Comparison of ENCODE assay signal across 1 cellular context in the genomic region with DNA sequence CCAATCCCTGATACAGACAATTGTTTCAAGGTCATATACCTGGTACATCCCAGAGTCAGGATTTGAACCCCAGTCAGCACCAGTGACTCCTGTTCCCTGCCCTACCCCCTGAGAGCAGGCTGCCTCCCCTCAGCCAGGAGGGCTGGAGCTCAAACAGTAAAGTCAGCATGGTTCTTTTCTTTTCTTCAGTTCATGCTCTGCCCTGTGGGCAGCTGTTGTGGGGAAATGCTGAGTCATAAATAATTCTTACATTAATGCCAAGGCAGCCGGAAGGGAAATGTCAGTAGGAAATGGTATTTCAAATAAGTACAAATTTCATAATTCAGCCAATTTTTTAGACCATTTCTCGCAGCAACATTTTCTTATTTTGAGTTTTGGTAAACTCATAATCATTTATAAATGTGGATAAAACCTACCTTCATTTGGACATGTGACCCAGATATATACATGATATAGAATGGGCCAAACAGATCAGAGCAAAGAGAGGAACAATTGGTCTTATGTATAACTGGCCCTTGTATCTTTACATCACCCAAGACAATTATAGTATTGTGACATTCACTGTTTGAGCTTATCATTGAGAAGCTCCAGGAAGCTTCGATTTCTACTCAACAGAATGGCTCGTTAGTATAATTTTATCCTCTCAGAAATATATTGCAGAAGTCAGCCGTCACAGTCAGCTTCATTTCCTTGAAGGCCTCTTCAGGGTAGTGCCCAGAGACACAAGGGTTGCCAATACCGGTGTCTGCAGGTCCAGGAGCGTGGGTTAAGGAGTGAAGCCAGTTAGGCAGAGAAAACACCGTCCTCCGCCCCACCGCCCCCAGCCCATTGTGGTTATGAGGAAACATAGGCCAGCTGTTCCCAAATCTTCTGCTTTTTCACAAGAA.
TF ChIP-seq lines count a peak whose summit lies in the region.

No MANE protein-coding gene starts in this region.

TF ChIP-seq in HepG2, 621 proteins besides CTCF, POLR2A, EP300 and RAD21:
- TF ChIP-seq KLF6 (CRISPR knock-in tag; IDR thresholded peaks at IDR 0.05) (no peak), MAFF (IDR thresholded peaks at IDR 0.05; ENCODE audit: low read depth, low read length) (peak; percentile 84), NFE2L2 (IDR thresholded peaks at IDR 0.05; ENCODE audit: low read length) (peak; percentile 84), MAFK (conservative IDR thresholded peaks at IDR 0.05 in 1 of 2, IDR thresholded peaks at IDR 0.05 in 1 of 2; ENCODE audit: low read length in 2 of 2) (peak; percentile 89 to 90), NR3C1 (CRISPR knock-in tag; IDR thresholded peaks at IDR 0.05) (no peak), ZNF10 (CRISPR knock-in tag; IDR thresholded peaks at IDR 0.05; ENCODE audit: borderline replicate concordance, low read depth) (no peak), SRY (CRISPR knock-in tag; IDR thresholded peaks at IDR 0.05) (no peak)
- TF ChIP-seq, protein P1, sequence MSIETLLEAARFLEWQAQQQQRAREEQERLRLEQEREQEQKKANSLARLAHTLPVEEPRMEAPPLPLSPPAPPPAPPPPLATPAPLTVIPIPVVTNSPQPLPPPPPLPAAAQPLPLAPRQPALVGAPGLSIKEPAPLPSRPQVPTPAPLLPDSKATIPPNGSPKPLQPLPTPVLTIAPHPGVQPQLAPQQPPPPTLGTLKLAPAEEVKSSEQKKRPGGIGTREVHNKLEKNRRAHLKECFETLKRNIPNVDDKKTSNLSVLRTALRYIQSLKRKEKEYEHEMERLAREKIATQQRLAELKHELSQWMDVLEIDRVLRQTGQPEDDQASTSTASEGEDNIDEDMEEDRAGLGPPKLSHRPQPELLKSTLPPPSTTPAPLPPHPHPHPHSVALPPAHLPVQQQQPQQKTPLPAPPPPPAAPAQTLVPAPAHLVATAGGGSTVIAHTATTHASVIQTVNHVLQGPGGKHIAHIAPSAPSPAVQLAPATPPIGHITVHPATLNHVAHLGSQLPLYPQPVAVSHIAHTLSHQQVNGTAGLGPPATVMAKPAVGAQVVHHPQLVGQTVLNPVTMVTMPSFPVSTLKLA (IDR thresholded peaks at IDR 0.05): no peak
